ENCODE assay signal across 3 cellular contexts in the genomic region with DNA sequence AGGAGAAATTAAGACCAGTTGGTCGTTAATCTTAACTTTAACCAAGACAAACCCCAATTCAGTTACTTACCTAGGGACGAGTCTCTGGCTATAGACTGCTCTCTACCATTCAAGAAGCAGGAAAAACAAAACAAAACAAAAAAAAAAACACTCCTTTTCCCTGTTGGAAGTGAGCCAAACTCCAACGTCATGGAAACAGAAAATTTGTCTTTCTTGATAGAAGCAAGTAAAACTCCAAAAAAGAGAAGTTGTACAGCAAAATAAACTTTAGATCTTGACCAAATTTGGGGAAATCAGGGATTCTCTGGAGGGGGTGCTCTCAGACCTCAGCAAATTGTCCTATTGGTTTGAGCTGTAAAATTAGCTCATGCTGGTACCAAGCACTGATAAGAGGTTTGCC.
A peak's percentile ranks its signal among the peaks of the same experiment; 100 is the strongest.
TF ChIP-seq lines count a peak whose summit lies in the region.

No MANE protein-coding gene starts in this region.

TF ChIP-seq in liver, 16 proteins besides CTCF, POLR2A, EP300 and RAD21:
- TF ChIP-seq, protein P1, sequence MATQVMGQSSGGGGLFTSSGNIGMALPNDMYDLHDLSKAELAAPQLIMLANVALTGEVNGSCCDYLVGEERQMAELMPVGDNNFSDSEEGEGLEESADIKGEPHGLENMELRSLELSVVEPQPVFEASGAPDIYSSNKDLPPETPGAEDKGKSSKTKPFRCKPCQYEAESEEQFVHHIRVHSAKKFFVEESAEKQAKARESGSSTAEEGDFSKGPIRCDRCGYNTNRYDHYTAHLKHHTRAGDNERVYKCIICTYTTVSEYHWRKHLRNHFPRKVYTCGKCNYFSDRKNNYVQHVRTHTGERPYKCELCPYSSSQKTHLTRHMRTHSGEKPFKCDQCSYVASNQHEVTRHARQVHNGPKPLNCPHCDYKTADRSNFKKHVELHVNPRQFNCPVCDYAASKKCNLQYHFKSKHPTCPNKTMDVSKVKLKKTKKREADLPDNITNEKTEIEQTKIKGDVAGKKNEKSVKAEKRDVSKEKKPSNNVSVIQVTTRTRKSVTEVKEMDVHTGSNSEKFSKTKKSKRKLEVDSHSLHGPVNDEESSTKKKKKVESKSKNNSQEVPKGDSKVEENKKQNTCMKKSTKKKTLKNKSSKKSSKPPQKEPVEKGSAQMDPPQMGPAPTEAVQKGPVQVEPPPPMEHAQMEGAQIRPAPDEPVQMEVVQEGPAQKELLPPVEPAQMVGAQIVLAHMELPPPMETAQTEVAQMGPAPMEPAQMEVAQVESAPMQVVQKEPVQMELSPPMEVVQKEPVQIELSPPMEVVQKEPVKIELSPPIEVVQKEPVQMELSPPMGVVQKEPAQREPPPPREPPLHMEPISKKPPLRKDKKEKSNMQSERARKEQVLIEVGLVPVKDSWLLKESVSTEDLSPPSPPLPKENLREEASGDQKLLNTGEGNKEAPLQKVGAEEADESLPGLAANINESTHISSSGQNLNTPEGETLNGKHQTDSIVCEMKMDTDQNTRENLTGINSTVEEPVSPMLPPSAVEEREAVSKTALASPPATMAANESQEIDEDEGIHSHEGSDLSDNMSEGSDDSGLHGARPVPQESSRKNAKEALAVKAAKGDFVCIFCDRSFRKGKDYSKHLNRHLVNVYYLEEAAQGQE (IDR thresholded peaks at IDR 0.05): no peak
- TF ChIP-seq EGR1 (IDR thresholded peaks at IDR 0.05; ENCODE audit: low read depth in 2 of 2) (no peak), TAF1 (conservative IDR thresholded peaks at IDR 0.05) (no peak), NR2F2 (IDR thresholded peaks at IDR 0.05) (no peak), JUND (IDR thresholded peaks at IDR 0.05) (no peak)
- TF ChIP-seq, protein P2, sequence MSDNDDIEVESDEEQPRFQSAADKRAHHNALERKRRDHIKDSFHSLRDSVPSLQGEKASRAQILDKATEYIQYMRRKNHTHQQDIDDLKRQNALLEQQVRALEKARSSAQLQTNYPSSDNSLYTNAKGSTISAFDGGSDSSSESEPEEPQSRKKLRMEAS (IDR thresholded peaks at IDR 0.05): no peak
- TF ChIP-seq, protein P3, sequence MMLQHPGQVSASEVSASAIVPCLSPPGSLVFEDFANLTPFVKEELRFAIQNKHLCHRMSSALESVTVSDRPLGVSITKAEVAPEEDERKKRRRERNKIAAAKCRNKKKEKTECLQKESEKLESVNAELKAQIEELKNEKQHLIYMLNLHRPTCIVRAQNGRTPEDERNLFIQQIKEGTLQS (IDR thresholded peaks at IDR 0.05): no peak

TF ChIP-seq in HepG2, 621 proteins besides CTCF, POLR2A, EP300 and RAD21 (continues in another document):
- TF ChIP-seq, protein P4, sequence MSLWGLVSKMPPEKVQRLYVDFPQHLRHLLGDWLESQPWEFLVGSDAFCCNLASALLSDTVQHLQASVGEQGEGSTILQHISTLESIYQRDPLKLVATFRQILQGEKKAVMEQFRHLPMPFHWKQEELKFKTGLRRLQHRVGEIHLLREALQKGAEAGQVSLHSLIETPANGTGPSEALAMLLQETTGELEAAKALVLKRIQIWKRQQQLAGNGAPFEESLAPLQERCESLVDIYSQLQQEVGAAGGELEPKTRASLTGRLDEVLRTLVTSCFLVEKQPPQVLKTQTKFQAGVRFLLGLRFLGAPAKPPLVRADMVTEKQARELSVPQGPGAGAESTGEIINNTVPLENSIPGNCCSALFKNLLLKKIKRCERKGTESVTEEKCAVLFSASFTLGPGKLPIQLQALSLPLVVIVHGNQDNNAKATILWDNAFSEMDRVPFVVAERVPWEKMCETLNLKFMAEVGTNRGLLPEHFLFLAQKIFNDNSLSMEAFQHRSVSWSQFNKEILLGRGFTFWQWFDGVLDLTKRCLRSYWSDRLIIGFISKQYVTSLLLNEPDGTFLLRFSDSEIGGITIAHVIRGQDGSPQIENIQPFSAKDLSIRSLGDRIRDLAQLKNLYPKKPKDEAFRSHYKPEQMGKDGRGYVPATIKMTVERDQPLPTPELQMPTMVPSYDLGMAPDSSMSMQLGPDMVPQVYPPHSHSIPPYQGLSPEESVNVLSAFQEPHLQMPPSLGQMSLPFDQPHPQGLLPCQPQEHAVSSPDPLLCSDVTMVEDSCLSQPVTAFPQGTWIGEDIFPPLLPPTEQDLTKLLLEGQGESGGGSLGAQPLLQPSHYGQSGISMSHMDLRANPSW (CRISPR knock-in tag; IDR thresholded peaks at IDR 0.05; ENCODE audit: borderline replicate concordance): no peak
- TF ChIP-seq MYNN (CRISPR knock-in tag; IDR thresholded peaks at IDR 0.05; ENCODE audit: low read depth) (no peak), NR2F6 (IDR thresholded peaks at IDR 0.05) (no peak), NR2F6 (CRISPR knock-in tag; IDR thresholded peaks at IDR 0.05) (no peak), KMT2B (CRISPR knock-in tag; IDR thresholded peaks at IDR 0.05) (no peak), HIVEP1 (CRISPR knock-in tag; IDR thresholded peaks at IDR 0.05) (no peak), TSC22D2 (CRISPR knock-in tag; IDR thresholded peaks at IDR 0.05; ENCODE audit: borderline replicate concordance) (no peak), NR2F2 (IDR thresholded peaks at IDR 0.05; ENCODE audit: borderline replicate concordance, low read depth) (no peak), NR2F1 (CRISPR knock-in tag; IDR thresholded peaks at IDR 0.05) (no peak), ZNF614 (CRISPR knock-in tag; IDR thresholded peaks at IDR 0.05; ENCODE audit: borderline replicate concordance) (no peak)
- TF ChIP-seq, protein P5, sequence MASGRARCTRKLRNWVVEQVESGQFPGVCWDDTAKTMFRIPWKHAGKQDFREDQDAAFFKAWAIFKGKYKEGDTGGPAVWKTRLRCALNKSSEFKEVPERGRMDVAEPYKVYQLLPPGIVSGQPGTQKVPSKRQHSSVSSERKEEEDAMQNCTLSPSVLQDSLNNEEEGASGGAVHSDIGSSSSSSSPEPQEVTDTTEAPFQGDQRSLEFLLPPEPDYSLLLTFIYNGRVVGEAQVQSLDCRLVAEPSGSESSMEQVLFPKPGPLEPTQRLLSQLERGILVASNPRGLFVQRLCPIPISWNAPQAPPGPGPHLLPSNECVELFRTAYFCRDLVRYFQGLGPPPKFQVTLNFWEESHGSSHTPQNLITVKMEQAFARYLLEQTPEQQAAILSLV (CRISPR knock-in tag; IDR thresholded peaks at IDR 0.05; ENCODE audit: borderline replicate concordance): no peak
- TF ChIP-seq, protein P6, sequence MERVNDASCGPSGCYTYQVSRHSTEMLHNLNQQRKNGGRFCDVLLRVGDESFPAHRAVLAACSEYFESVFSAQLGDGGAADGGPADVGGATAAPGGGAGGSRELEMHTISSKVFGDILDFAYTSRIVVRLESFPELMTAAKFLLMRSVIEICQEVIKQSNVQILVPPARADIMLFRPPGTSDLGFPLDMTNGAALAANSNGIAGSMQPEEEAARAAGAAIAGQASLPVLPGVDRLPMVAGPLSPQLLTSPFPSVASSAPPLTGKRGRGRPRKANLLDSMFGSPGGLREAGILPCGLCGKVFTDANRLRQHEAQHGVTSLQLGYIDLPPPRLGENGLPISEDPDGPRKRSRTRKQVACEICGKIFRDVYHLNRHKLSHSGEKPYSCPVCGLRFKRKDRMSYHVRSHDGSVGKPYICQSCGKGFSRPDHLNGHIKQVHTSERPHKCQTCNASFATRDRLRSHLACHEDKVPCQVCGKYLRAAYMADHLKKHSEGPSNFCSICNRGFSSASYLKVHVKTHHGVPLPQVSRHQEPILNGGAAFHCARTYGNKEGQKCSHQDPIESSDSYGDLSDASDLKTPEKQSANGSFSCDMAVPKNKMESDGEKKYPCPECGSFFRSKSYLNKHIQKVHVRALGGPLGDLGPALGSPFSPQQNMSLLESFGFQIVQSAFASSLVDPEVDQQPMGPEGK (CRISPR knock-in tag; IDR thresholded peaks at IDR 0.05): no peak

TF ChIP-seq in K562, 482 proteins besides CTCF, POLR2A, EP300 and RAD21 (continues in another document):
- TF ChIP-seq MAFK (IDR thresholded peaks at IDR 0.05; ENCODE audit: low read length) (no peak), ZKSCAN1 (IDR thresholded peaks at IDR 0.05; ENCODE audit: low read depth, low read length) (no peak), CHD4 (IDR thresholded peaks at IDR 0.05; ENCODE audit: insufficient read depth, insufficient replicate concordance, low read depth, low read length, poor library complexity, severe bottlenecking) (no peak), HMG20A (CRISPR knock-in tag; conservative IDR thresholded peaks at IDR 0.05) (no peak), ZC3H11A (IDR thresholded peaks at IDR 0.05; ENCODE audit: low read depth, low read length) (no peak), ZNF384 (IDR thresholded peaks at IDR 0.05; ENCODE audit: low read depth, low read length) (0 out of 2 replicates have a peak, but pooled peaks have one; percentile 19), SNIP1 (IDR thresholded peaks at IDR 0.05; ENCODE audit: low read depth) (no peak), BMI1 (IDR thresholded peaks at IDR 0.05; ENCODE audit: low read length) (no peak), ZNF584 (CRISPR knock-in tag; IDR thresholded peaks at IDR 0.05; ENCODE audit: low read depth) (no peak), ZBED1 (IDR thresholded peaks at IDR 0.05) (no peak), NELFE (IDR thresholded peaks at IDR 0.05; ENCODE audit: insufficient read depth, insufficient read length) (no peak), NFATC3 (IDR thresholded peaks at IDR 0.05) (no peak), POLR2B (IDR thresholded peaks at IDR 0.05; ENCODE audit: low read depth, partially characterized antibody) (no peak), MIER1 (IDR thresholded peaks at IDR 0.05; ENCODE audit: low read depth) (no peak)
- TF ChIP-seq, protein P7, sequence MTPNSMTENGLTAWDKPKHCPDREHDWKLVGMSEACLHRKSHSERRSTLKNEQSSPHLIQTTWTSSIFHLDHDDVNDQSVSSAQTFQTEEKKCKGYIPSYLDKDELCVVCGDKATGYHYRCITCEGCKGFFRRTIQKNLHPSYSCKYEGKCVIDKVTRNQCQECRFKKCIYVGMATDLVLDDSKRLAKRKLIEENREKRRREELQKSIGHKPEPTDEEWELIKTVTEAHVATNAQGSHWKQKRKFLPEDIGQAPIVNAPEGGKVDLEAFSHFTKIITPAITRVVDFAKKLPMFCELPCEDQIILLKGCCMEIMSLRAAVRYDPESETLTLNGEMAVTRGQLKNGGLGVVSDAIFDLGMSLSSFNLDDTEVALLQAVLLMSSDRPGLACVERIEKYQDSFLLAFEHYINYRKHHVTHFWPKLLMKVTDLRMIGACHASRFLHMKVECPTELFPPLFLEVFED (CRISPR knock-in tag; conservative IDR thresholded peaks at IDR 0.05): no peak
- TF ChIP-seq, protein P8, sequence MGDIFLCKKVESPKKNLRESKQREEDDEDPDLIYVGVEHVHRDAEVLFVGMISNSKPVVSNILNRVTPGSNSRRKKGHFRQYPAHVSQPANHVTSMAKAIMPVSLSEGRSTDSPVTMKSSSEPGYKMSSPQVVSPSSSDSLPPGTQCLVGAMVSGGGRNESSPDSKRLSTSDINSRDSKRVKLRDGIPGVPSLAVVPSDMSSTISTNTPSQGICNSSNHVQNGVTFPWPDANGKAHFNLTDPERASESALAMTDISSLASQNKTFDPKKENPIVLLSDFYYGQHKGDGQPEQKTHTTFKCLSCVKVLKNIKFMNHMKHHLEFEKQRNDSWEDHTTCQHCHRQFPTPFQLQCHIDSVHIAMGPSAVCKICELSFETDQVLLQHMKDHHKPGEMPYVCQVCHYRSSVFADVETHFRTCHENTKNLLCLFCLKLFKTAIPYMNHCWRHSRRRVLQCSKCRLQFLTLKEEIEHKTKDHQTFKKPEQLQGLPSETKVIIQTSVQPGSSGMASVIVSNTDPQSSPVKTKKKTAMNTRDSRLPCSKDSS (IDR thresholded peaks at IDR 0.05; ENCODE audit: low read depth, partially characterized antibody): no peak
- TF ChIP-seq, protein P9, sequence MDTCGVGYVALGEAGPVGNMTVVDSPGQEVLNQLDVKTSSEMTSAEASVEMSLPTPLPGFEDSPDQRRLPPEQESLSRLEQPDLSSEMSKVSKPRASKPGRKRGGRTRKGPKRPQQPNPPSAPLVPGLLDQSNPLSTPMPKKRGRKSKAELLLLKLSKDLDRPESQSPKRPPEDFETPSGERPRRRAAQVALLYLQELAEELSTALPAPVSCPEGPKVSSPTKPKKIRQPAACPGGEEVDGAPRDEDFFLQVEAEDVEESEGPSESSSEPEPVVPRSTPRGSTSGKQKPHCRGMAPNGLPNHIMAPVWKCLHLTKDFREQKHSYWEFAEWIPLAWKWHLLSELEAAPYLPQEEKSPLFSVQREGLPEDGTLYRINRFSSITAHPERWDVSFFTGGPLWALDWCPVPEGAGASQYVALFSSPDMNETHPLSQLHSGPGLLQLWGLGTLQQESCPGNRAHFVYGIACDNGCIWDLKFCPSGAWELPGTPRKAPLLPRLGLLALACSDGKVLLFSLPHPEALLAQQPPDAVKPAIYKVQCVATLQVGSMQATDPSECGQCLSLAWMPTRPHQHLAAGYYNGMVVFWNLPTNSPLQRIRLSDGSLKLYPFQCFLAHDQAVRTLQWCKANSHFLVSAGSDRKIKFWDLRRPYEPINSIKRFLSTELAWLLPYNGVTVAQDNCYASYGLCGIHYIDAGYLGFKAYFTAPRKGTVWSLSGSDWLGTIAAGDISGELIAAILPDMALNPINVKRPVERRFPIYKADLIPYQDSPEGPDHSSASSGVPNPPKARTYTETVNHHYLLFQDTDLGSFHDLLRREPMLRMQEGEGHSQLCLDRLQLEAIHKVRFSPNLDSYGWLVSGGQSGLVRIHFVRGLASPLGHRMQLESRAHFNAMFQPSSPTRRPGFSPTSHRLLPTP (IDR thresholded peaks at IDR 0.05; ENCODE audit: borderline replicate concordance, extremely low read depth, insufficient read length): no peak
- TF ChIP-seq, protein P10, sequence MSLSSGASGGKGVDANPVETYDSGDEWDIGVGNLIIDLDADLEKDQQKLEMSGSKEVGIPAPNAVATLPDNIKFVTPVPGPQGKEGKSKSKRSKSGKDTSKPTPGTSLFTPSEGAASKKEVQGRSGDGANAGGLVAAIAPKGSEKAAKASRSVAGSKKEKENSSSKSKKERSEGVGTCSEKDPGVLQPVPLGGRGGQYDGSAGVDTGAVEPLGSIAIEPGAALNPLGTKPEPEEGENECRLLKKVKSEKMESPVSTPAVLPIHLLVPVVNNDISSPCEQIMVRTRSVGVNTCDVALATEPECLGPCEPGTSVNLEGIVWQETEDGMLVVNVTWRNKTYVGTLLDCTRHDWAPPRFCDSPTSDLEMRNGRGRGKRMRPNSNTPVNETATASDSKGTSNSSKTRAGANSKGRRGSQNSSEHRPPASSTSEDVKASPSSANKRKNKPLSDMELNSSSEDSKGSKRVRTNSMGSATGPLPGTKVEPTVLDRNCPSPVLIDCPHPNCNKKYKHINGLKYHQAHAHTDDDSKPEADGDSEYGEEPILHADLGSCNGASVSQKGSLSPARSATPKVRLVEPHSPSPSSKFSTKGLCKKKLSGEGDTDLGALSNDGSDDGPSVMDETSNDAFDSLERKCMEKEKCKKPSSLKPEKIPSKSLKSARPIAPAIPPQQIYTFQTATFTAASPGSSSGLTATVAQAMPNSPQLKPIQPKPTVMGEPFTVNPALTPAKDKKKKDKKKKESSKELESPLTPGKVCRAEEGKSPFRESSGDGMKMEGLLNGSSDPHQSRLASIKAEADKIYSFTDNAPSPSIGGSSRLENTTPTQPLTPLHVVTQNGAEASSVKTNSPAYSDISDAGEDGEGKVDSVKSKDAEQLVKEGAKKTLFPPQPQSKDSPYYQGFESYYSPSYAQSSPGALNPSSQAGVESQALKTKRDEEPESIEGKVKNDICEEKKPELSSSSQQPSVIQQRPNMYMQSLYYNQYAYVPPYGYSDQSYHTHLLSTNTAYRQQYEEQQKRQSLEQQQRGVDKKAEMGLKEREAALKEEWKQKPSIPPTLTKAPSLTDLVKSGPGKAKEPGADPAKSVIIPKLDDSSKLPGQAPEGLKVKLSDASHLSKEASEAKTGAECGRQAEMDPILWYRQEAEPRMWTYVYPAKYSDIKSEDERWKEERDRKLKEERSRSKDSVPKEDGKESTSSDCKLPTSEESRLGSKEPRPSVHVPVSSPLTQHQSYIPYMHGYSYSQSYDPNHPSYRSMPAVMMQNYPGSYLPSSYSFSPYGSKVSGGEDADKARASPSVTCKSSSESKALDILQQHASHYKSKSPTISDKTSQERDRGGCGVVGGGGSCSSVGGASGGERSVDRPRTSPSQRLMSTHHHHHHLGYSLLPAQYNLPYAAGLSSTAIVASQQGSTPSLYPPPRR (CRISPR knock-in tag; IDR thresholded peaks at IDR 0.05; ENCODE audit: borderline replicate concordance): no peak
